In genomic region chr14:65169351-65169750, GRCh38 we compare ENCODE assay signal across 8 cellular contexts.
DNase-seq lines count a peak whose midpoint lies in the region; ATAC-seq and TF ChIP-seq lines count a peak whose summit lies in the region.

No MANE protein-coding gene starts in this region.

- H3K9me3 ChIP-seq in gastroesophageal sphincter = no peaks in the 10 kb centered on the region

- ATAC-seq in GM21529 (IDR thresholded peaks at IDR 0.05; ENCODE audit: unreplicated experiment) (peak; percentile 86), gastroesophageal sphincter (peak; percentile 17)

- DNase-seq in GM12864 (ENCODE audit: low read depth) (peak; percentile 95), HT1080 (ENCODE audit: low read depth) (peak; percentile 43), NCI-H748 treated with DMSO at 0.1 percent for 48 hours (lab: John Stamatoyannopoulos, UW) (no peak), NCI-H2107 (lab: John Stamatoyannopoulos, UW) (no peak), kidney glomerular epithelial cell (lab: John Stamatoyannopoulos, UW) (no peak), NCI-H510A (lab: John Stamatoyannopoulos, UW) (no peak)

- H3K4me1 ChIP-seq in gastroesophageal sphincter = peaks cover 0 to 13% (median 0%) of the 10 kb centered on the region in 3 donors

- TF ChIP-seq CTCF in GM12864 (IDR thresholded peaks at IDR 0.05; ENCODE audit: low read depth, low read length, missing control alignments) = no peak
- TF ChIP-seq CTCF in gastroesophageal sphincter (IDR thresholded peaks at IDR 0.05) = no peak

- no peaks in the 10 kb centered on the region for H3K36me3 ChIP-seq in gastroesophageal sphincter

- peak overlapping the region in 1 of 4 donors; percentile 45 for H3K27ac ChIP-seq in gastroesophageal sphincter

- 50 to 67% methylated on average over 1 of the region's 1 CpG for WGBS in gastroesophageal sphincter (ENCODE audit: low coverage in 1 of 2), 2 donors

- TF ChIP-seq EP300 in gastroesophageal sphincter (IDR thresholded peaks at IDR 0.05) = no peak

- TF ChIP-seq POLR2A in gastroesophageal sphincter (IDR thresholded peaks at IDR 0.05) = no peak

- H3K27me3 ChIP-seq in gastroesophageal sphincter = peaks cover 28% of the 10 kb centered on the region

- H3K4me3 ChIP-seq in GM12864 (ENCODE audit: low read depth, low read length) = no peak overlapping the region; the same call in 1 of the 2 replicates
- no peak overlapping the region for H3K4me3 ChIP-seq in gastroesophageal sphincter

Comparison
In these comparisons a context has a peak if more than half of its experiments do, and no peak if none do; other contexts are left out.
1. DNase-seq: peak in GM12864 (single experiment) and HT1080 (single experiment); none in NCI-H748 treated with DMSO at 0.1 percent for 48 hours (single experiment), NCI-H2107 (single experiment), kidney glomerular epithelial cell (single experiment) and NCI-H510A (single experiment).